8 cellular contexts compared by ENCODE assay signal in genomic region chr9:2158111-2158610, GRCh38.
DNase-seq lines count a peak whose midpoint lies in the region; ATAC-seq and TF ChIP-seq lines count a peak whose summit lies in the region.

No MANE protein-coding gene starts in this region.

- WGBS in endodermal cell (ENCODE audit: insufficient coverage in 1 of 2, insufficient read length in 1 of 2), 2 experiments = 20 to 45% methylated on average over 3 to 12 of the region's 13 CpGs
- 12 to 30% methylated on average over 5 to 9 of the region's 13 CpGs for WGBS in mesodermal cell (ENCODE audit: insufficient coverage in 2 of 2), 2 experiments

- DNase-seq in GM13976 (ENCODE audit: low spot score) (peak; percentile 28), NCI-H1105 treated with DMSO at 0.1 percent for 48 hours (lab: John Stamatoyannopoulos, UW) (peak; percentile 25), WTC11 (ENCODE audit: low spot score) (peak; percentile 27), endodermal cell (peak; percentile 67), NCI-H1694 treated with DMSO at 0.1 percent for 48 hours (lab: John Stamatoyannopoulos, UW) (no peak)
- DNase-seq in stimulated activated naive CD8-positive, alpha-beta T cell treated with anti-CD3 and anti-CD28 coated beads, Interleukin-15, Interleukin-2, amounts not matched to agents 100 U/mL and 50 U/mL, for 24 hours = peak; percentile 39

- H3K27ac ChIP-seq in endodermal cell (ENCODE audit: low read depth, low read length) = peak overlapping the region; percentile 71
- peak overlapping the region; percentile 60 for H3K27ac ChIP-seq in mesodermal cell (ENCODE audit: low read depth, low read length, severe bottlenecking)

- H3K4me3 ChIP-seq in endodermal cell (ENCODE audit: low read length) (peak overlapping the region; percentile 70), mesodermal cell (ENCODE audit: extremely low read depth, insufficient read depth, low read length, poor library complexity, severe bottlenecking) (peak overlapping the region; percentile 21)

- H3K4me1 Mint-ChIP-seq in WTC11 = peaks cover 64% of the 10 kb centered on the region
- H3K4me1 Mint-ChIP-seq in endodermal cell = peaks cover 50% of the 10 kb centered on the region

- H3K4me3 Mint-ChIP-seq in WTC11 (peak overlapping the region; percentile 55), endodermal cell (peak overlapping the region; percentile 56)

- ATAC-seq in HG02623 (IDR thresholded peaks at IDR 0.05; ENCODE audit: unreplicated experiment) = peak; percentile 47
- peak; percentile 42 for ATAC-seq in WTC11
- ATAC-seq in stimulated activated naive CD8-positive, alpha-beta T cell treated with anti-CD3 and anti-CD28 coated beads, Interleukin-15, Interleukin-2, amounts not matched to agents 100 U/mL and 50 U/mL, for 24 hours = peak; percentile 66

- H3K9me3 ChIP-seq in endodermal cell (ENCODE audit: control insufficient read depth, low read length) = no peaks in the 10 kb centered on the region
- no peaks in the 10 kb centered on the region for H3K9me3 ChIP-seq in mesodermal cell (ENCODE audit: control insufficient read depth, low read length)

- no peaks in the 10 kb centered on the region for H3K27me3 ChIP-seq in endodermal cell (ENCODE audit: control insufficient read depth, insufficient read depth, low read length, poor library complexity, severe bottlenecking)

- H3K9me3 Mint-ChIP-seq in WTC11 (no peaks in the 10 kb centered on the region), endodermal cell (no peaks in the 10 kb centered on the region)

- H3K36me3 ChIP-seq in endodermal cell (ENCODE audit: control insufficient read depth, insufficient read depth, low read length) (no peaks in the 10 kb centered on the region), mesodermal cell (ENCODE audit: control insufficient read depth, insufficient read depth, low read length) (no peaks in the 10 kb centered on the region)

- peak overlapping the region; percentile 99 for H3K27ac Mint-ChIP-seq in WTC11
- peak overlapping the region; percentile 94 for H3K27ac Mint-ChIP-seq in endodermal cell

- in situ Hi-C loops in GM13976 (cut with MboI; ENCODE audit: low sequenced_read_pairs, unreplicated experiment) = no loop called here

- POLR2A ChIA-PET in WTC11 (lab: Charles Lee) = interaction anchor here (0.6 kb wide), 1 partner anchor 41 kb away, joined by 3 read pairs; no protein-coding TSS in a partner anchor

- H3K4me1 ChIP-seq in endodermal cell (ENCODE audit: control insufficient read depth, insufficient read depth, low read length) (peaks cover 21% of the 10 kb centered on the region), mesodermal cell (ENCODE audit: control insufficient read depth, insufficient read depth, low read length, poor library complexity, severe bottlenecking) (peaks cover 6% of the 10 kb centered on the region)

- CTCF ChIA-PET in WTC11 (lab: Charles Lee) = interaction anchor here (0.6 to 1.5 kb wide), 13 partner anchors 11 to 702 kb away, joined by 3 to 6 read pairs (median 3); no protein-coding TSS in a partner anchor

- no peaks in the 10 kb centered on the region for H3K27me3 Mint-ChIP-seq in WTC11 (ENCODE audit: low read depth)
- H3K27me3 Mint-ChIP-seq in endodermal cell (ENCODE audit: insufficient read depth) = peaks cover 12% of the 10 kb centered on the region

- TF ChIP-seq CTCF in GM13976 (IDR thresholded peaks at IDR 0.05; ENCODE audit: borderline replicate concordance, control extremely low read depth, extremely low read depth, insufficient read depth, missing control alignments) (no peak), WTC11 (IDR thresholded peaks at IDR 0.05) (no peak), endodermal cell (conservative IDR thresholded peaks at IDR 0.05) (peak; percentile 45)

- no peaks in the 10 kb centered on the region for H3K36me3 Mint-ChIP-seq in WTC11
- no peaks in the 10 kb centered on the region for H3K36me3 Mint-ChIP-seq in endodermal cell (ENCODE audit: low read depth)

- peak overlapping the region; percentile 49 for H3K9ac ChIP-seq in endodermal cell (ENCODE audit: extremely low read depth, low read length, poor library complexity, severe bottlenecking)

TF ChIP-seq in WTC11, 78 proteins besides CTCF, POLR2A, EP300 and RAD21:
- no peak for TF ChIP-seq ARID4B (CRISPR knock-in tag; IDR thresholded peaks at IDR 0.05; ENCODE audit: borderline replicate concordance)
- no peak for TF ChIP-seq NR2C2 (CRISPR knock-in tag; IDR thresholded peaks at IDR 0.05)
- no peak for TF ChIP-seq ETV6 (CRISPR knock-in tag; IDR thresholded peaks at IDR 0.05)
TF ChIP-seq in WTC11: peak in this region for 0.
